Comparison of ENCODE assay signal across 21 cellular contexts in the genomic region with DNA sequence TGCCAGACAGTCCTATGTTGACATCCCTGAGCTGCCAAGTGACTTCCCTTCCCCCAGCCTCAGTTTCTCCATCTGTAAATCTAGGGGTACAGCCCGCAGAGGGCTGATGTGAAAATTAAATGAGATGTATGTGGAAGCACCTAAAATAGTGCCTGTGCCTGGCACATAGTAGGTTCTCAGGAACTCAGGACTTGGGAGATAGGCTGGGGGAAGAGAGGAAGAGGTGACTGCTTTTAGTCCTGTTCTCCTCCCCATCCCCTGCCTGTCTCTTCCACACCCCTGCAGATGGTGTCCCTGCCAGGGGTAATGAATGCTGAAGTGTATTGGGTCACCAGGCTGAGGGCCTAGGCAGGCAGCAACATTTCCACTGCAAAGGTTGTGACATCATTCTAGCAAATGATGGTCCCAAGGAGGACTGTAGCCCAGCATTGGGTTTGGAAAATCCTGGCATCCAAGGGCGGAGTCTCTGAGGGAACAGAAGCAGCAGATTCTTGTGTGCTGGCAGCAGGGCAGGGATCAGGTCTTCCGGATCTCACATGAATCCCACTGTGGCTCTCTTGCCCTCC. TPM values are rescaled to one million over a fixed set of nuclear protein-coding genes. Genes with fewer than 3 reads are reported as not detected.
DNase-seq lines count a peak whose midpoint lies in the region; ATAC-seq, FAIRE-seq and TF ChIP-seq lines count a peak whose summit lies in the region.
"Had no signal": no experiment of that assay in that cellular context is flagged by ENCODE, and none has a peak within 500 bp of the region (broad histone marks: within the 10 kb centered on the region; RNA-seq: fewer than 3 reads in every experiment).

No MANE protein-coding gene starts in this region.

- H3K4me3 ChIP-seq in endodermal cell (ENCODE audit: low read length): no peak overlapping the region
- H3K4me3 ChIP-seq: PC-9, right atrium auricular region, SJCRH30 had no signal

- peaks cover 2% of the 10 kb centered on the region for H3K36me3 Mint-ChIP-seq in activated CD4-positive, alpha-beta T cell treated with anti-CD3 and anti-CD28 coated beads, Interleukin-2, amount 10 ng/mL, durations not matched to agents 24 days and 14 days (ENCODE audit: low read depth)
- H3K36me3 Mint-ChIP-seq in T-cell (peaks cover 3% of the 10 kb centered on the region), endodermal cell (ENCODE audit: low read depth) (no peaks in the 10 kb centered on the region), neural crest cell (ENCODE audit: low read depth) (no peaks in the 10 kb centered on the region)

- TF ChIP-seq POLR2A in GM12892 (IDR thresholded peaks at IDR 0.05; ENCODE audit: low read depth, low read length): no peak

- H3K27ac ChIP-seq in endodermal cell (ENCODE audit: low read depth, low read length): no peak overlapping the region
- H3K27ac ChIP-seq: PC-9, SJCRH30 had no signal

- POLR2A ChIA-PET in T-cell (lab: Charles Lee): no interaction called here

- no peaks in the 10 kb centered on the region for H3K36me3 ChIP-seq in endodermal cell (ENCODE audit: control insufficient read depth, insufficient read depth, low read length)
- H3K36me3 ChIP-seq: right atrium auricular region, SJCRH30, tibial nerve had no signal

- H3K9me3 Mint-ChIP-seq in activated CD4-positive, alpha-beta T cell treated with anti-CD3 and anti-CD28 coated beads, Interleukin-2, amount 10 ng/mL, durations not matched to agents 24 days and 14 days: no peaks in the 10 kb centered on the region
- H3K9me3 Mint-ChIP-seq in T-cell: no peaks in the 10 kb centered on the region
- no peaks in the 10 kb centered on the region for H3K9me3 Mint-ChIP-seq in endodermal cell
- H3K9me3 Mint-ChIP-seq in neural crest cell: no peaks in the 10 kb centered on the region
- H3K9me3 Mint-ChIP-seq: GM23338 had no signal

- H3K27me3 ChIP-seq in endodermal cell (ENCODE audit: control insufficient read depth, insufficient read depth, low read length, poor library complexity, severe bottlenecking): peaks cover 5% of the 10 kb centered on the region
- H3K27me3 ChIP-seq: right atrium auricular region, SJCRH30 had no signal

- H3K9me3 ChIP-seq in endodermal cell (ENCODE audit: control insufficient read depth, low read length): no peaks in the 10 kb centered on the region
- H3K9me3 ChIP-seq: A549, right atrium auricular region, SJCRH30, tibial nerve had no signal

- ATAC-seq in T-cell (replicated peaks in 1 of 4): no peak
- ATAC-seq in left ventricle myocardium superior: no peak
- ATAC-seq: A549 had no signal

- no peak overlapping the region for H3K27ac Mint-ChIP-seq in activated CD4-positive, alpha-beta T cell treated with anti-CD3 and anti-CD28 coated beads, Interleukin-2, amount 10 ng/mL, durations not matched to agents 24 days and 14 days
- H3K27ac Mint-ChIP-seq in T-cell (peak overlapping the region; percentile 42 to 86), endodermal cell (no peak overlapping the region), neural crest cell (ENCODE audit: unreplicated experiment) (no peak overlapping the region)
- H3K27ac Mint-ChIP-seq: GM23338 had no signal

- TF ChIP-seq CTCF in endodermal cell (conservative IDR thresholded peaks at IDR 0.05) (no peak), neural crest cell (conservative IDR thresholded peaks at IDR 0.05) (no peak)

- H3K9ac ChIP-seq in endodermal cell (ENCODE audit: extremely low read depth, low read length, poor library complexity, severe bottlenecking): no peak overlapping the region

- H3K27me3 Mint-ChIP-seq in activated CD4-positive, alpha-beta T cell treated with anti-CD3 and anti-CD28 coated beads, Interleukin-2, amount 10 ng/mL, durations not matched to agents 24 days and 14 days: no peaks in the 10 kb centered on the region
- H3K27me3 Mint-ChIP-seq in T-cell: no peaks in the 10 kb centered on the region
- peaks cover 8% of the 10 kb centered on the region for H3K27me3 Mint-ChIP-seq in endodermal cell (ENCODE audit: insufficient read depth)
- peaks cover 10% of the 10 kb centered on the region for H3K27me3 Mint-ChIP-seq in neural crest cell (ENCODE audit: low read depth)

- peak; percentile 54 for DNase-seq in activated CD4-positive, alpha-beta T cell treated with anti-CD3 and anti-CD28 coated beads, Interleukin-2, amount 10 ng/mL, durations not matched to agents 24 days and 14 days
- no peak for DNase-seq in activated CD4-positive, alpha-beta T cell treated with anti-CD3 and anti-CD28 coated beads for 1 hour
- DNase-seq in T-cell (no peak), endodermal cell (no peak), neural crest cell (ENCODE audit: low read depth, low spot score) (no peak), NCI-H1417 (lab: John Stamatoyannopoulos, UW) (no peak), GM12892 (ENCODE audit: insufficient read length) (no peak), left ventricle myocardium superior (no peak)
- DNase-seq: activated CD4-positive, alpha-beta T cell treated with anti-CD3 and anti-CD28 coated beads for 48 hours; DMS79 treated with DMSO at 0.1 percent for 48 hours; effector memory CD4-positive, alpha-beta T cell; NCI-H146; PC-9; SJCRH30; stimulated activated naive CD4-positive, alpha-beta T cell had no signal

- WGBS in endodermal cell (ENCODE audit: insufficient coverage in 1 of 2, insufficient read length in 1 of 2), 2 experiments: 85 to 88% methylated on average over 2 to 3 of the region's 3 CpGs

- H3K4me1 Mint-ChIP-seq in activated CD4-positive, alpha-beta T cell treated with anti-CD3 and anti-CD28 coated beads, Interleukin-2, amount 10 ng/mL, durations not matched to agents 24 days and 14 days: peaks cover 28% of the 10 kb centered on the region
- H3K4me1 Mint-ChIP-seq in T-cell: peaks cover 83 to 88% (median 86%) of the 10 kb centered on the region in 3 donors
- peaks cover 21% of the 10 kb centered on the region for H3K4me1 Mint-ChIP-seq in endodermal cell
- peaks cover 16% of the 10 kb centered on the region for H3K4me1 Mint-ChIP-seq in neural crest cell

- CTCF ChIA-PET in T-cell (lab: Charles Lee): no interaction called here

- peak overlapping the region; percentile 83 for H3K4me3 Mint-ChIP-seq in activated CD4-positive, alpha-beta T cell treated with anti-CD3 and anti-CD28 coated beads, Interleukin-2, amount 10 ng/mL, durations not matched to agents 24 days and 14 days
- H3K4me3 Mint-ChIP-seq in T-cell: peak overlapping the region; percentile 82 to 86 (median 85)
- H3K4me3 Mint-ChIP-seq in endodermal cell: peak overlapping the region; percentile 56
- peak overlapping the region; percentile 86 for H3K4me3 Mint-ChIP-seq in neural crest cell

- intact Hi-C loops in activated CD4-positive, alpha-beta T cell treated with anti-CD3 and anti-CD28 coated beads, Interleukin-2, amount 10 ng/mL, durations not matched to agents 24 days and 14 days (cut with micrococcal nuclease): loop anchor here (2.0 kb wide), 1 partner anchor 41 kb away; a partner anchor contains a TSS
- intact Hi-C loops in left ventricle myocardium superior (cut with micrococcal nuclease): no loop called here

- no peak for FAIRE-seq in GM12892 (lab: Jason Lieb, UNC)
- FAIRE-seq: A549, islet of Langerhans had no signal

- peaks cover 8% of the 10 kb centered on the region for H3K4me1 ChIP-seq in endodermal cell (ENCODE audit: control insufficient read depth, insufficient read depth, low read length)

RNA-seq across cellular contexts. Expression of a gene that starts 1.8 kb away (rescaled TPM):
- 1.7 and 1.8 TPM in 2 replicates for total RNA-seq in activated CD4-positive, alpha-beta T cell treated with anti-CD3 and anti-CD28 coated beads, Interleukin-2, amount 10 ng/mL, durations not matched to agents 24 days and 14 days
- total RNA-seq in T-cell: 10 to 100 TPM; 12.9 to 29.8 (median 23.4) TPM
- total RNA-seq in endodermal cell: 1 to 10 TPM; 2.2 to 4.9 TPM
- polyA plus RNA-seq in endodermal cell (2013, experiment 1 of 2): 2.0 TPM
- polyA plus RNA-seq in endodermal cell (2013, experiment 2 of 2): 2.1 TPM
- total RNA-seq in neural crest cell: 3.0 and 3.3 TPM in 2 replicates
- polyA plus RNA-seq in GM12892 (2012; ENCODE audit: missing spikeins): 0.04 TPM
- 7.8 TPM for total RNA-seq in left ventricle myocardium superior

RNA-seq across cellular contexts. Expression of a gene that starts 42.0 kb away (rescaled TPM):
- total RNA-seq in activated CD4-positive, alpha-beta T cell treated with anti-CD3 and anti-CD28 coated beads, Interleukin-2, amount 10 ng/mL, durations not matched to agents 24 days and 14 days: not detected in 2 replicates
- total RNA-seq in T-cell: 1 to 10 TPM in 1 of 5 donors, under 1 TPM in 2, not detected in 2; 0.73 to 1.6 (median 0.88) TPM
- 1 to 10 TPM in 1 of 2 donors, not detected in 1; 1.4 TPM for total RNA-seq in endodermal cell
- polyA plus RNA-seq in endodermal cell (2013, experiment 1 of 2): not detected
- polyA plus RNA-seq in endodermal cell (2013, experiment 2 of 2): not detected
- not detected in 2 replicates for total RNA-seq in neural crest cell
- polyA plus RNA-seq in GM12892 (2012; ENCODE audit: missing spikeins): not detected
- not detected for total RNA-seq in left ventricle myocardium superior
- total RNA-seq: cardiac septum, PC-9, right atrium auricular region, SJCRH30 had no signal
- polyA plus RNA-seq: A549 had no signal

Comparison
In these comparisons a context has a peak if more than half of its experiments do, and no peak if none do; other contexts are left out.
1. H3K27ac Mint-ChIP-seq: peak in T-cell (2 of 2); none in activated CD4-positive, alpha-beta T cell treated with anti-CD3 and anti-CD28 coated beads, Interleukin-2, amount 10 ng/mL, durations not matched to agents 24 days and 14 days (single experiment), endodermal cell (single experiment) and neural crest cell (single experiment).
2. Peak in every context shown above with its lines, with median percentiles within 50 percentile points of each other: H3K4me3 Mint-ChIP-seq.